ENCODE assay signal across 12 cellular contexts in genomic region chr10:132412316-132413192, GRCh38. TPM values are rescaled to one million over a fixed set of nuclear protein-coding genes. Genes with fewer than 3 reads are reported as not detected.
DNase-seq lines count a peak whose midpoint lies in the region; ATAC-seq and TF ChIP-seq lines count a peak whose summit lies in the region.
"Had no signal": no experiment of that assay in that cellular context is flagged by ENCODE, and none has a peak within 500 bp of the region (broad histone marks: within the 10 kb centered on the region; RNA-seq: fewer than 3 reads in every experiment).

No MANE protein-coding gene starts in this region.

- BruUV-seq in MCF 10A (replicated peaks; lab: Mats Ljungman, UMichigan): no TSS peak

- no peak overlapping the region for H3K27ac Mint-ChIP-seq in MCF 10A (ENCODE audit: low read depth, unreplicated experiment)
- H3K27ac Mint-ChIP-seq: activated naive CD4-positive, alpha-beta T cell treated with anti-CD3 and anti-CD28 coated beads, Interleukin-2, amount 50 U/mL, for 24 hours had no signal

- POLR2A ChIA-PET in MCF 10A (lab: Yijun Ruan, JAX): interaction anchor here (0.5 to 1.0 kb wide), 2 partner anchors 9 to 845 kb away, joined by 3 read pairs; no protein-coding TSS in a partner anchor

- H3K9me3 ChIP-seq in breast epithelium: no peaks in the 10 kb centered on the region
- H3K9me3 ChIP-seq in esophagus muscularis mucosa: no peaks in the 10 kb centered on the region
- no peaks in the 10 kb centered on the region for H3K9me3 ChIP-seq in neutrophil
- H3K9me3 ChIP-seq in upper lobe of right lung: no peaks in the 10 kb centered on the region

- H3K27me3 Mint-ChIP-seq in MCF 10A (ENCODE audit: insufficient read depth, unreplicated experiment): no peaks in the 10 kb centered on the region
- H3K27me3 Mint-ChIP-seq: activated naive CD4-positive, alpha-beta T cell treated with anti-CD3 and anti-CD28 coated beads, Interleukin-2, amount 50 U/mL, for 24 hours had no signal

- CTCF ChIA-PET in MCF 10A (lab: Yijun Ruan, JAX): interaction anchor here (0.6 to 1.1 kb wide), 3 partner anchors 25 to 36 kb away, joined by 3 to 4 read pairs (median 3); no protein-coding TSS in a partner anchor

- no peaks in the 10 kb centered on the region for H3K9me3 Mint-ChIP-seq in MCF 10A (ENCODE audit: unreplicated experiment)
- H3K9me3 Mint-ChIP-seq: activated naive CD4-positive, alpha-beta T cell treated with anti-CD3 and anti-CD28 coated beads, Interleukin-2, amount 50 U/mL, for 24 hours had no signal

- intact Hi-C loops in breast epithelium (cut with DNase I; ENCODE audit: low total_unique reads) (no loop called here), MCF 10A (cut with micrococcal nuclease) (no loop called here), esophagus muscularis mucosa (cut with DNase I) (no loop called here), upper lobe of right lung (cut with DNase I) (no loop called here)

- ATAC-seq in upper lobe of right lung: no peak
- ATAC-seq in esophagus mucosa: no peak

- H3K4me1 Mint-ChIP-seq in MCF 10A (ENCODE audit: insufficient read depth, unreplicated experiment): peaks cover 17% of the 10 kb centered on the region

- no peak for TF ChIP-seq CTCF in breast epithelium (IDR thresholded peaks at IDR 0.05)
- TF ChIP-seq CTCF in MCF 10A (IDR thresholded peaks at IDR 0.05; ENCODE audit: unreplicated experiment): no peak
- TF ChIP-seq CTCF in esophagus muscularis mucosa (IDR thresholded peaks at IDR 0.05): no peak
- no peak for TF ChIP-seq CTCF in neutrophil (IDR thresholded peaks at IDR 0.05)
- TF ChIP-seq CTCF in upper lobe of right lung (IDR thresholded peaks at IDR 0.05): no peak

- DNase-seq in breast epithelium (ENCODE audit: low spot score in 2 of 2): peak in 1 of 2 donors; percentile 72
- no peak for DNase-seq in MCF 10A (ENCODE audit: unreplicated experiment)
- no peak for DNase-seq in esophagus muscularis mucosa (ENCODE audit: extremely low spot score)
- peak; percentile 68 for DNase-seq in upper lobe of right lung
- no peak for DNase-seq in activated CD4-positive, alpha-beta T cell treated with anti-CD3 and anti-CD28 coated beads, Interleukin-2, amount 50 U/mL, for 1 hour
- no peak for DNase-seq in stimulated activated CD4-positive, alpha-beta T cell treated with anti-CD3 and anti-CD28 coated beads, Interleukin-4, amount 100 ng/mL, for 4 hours
- DNase-seq: KBM-7; SHP77; stimulated activated CD8-positive, alpha-beta memory T cell treated with anti-CD3 and anti-CD28 coated beads, Interleukin-4, amount 100 ng/mL, for 48 hours had no signal

- no peak overlapping the region for H3K4me3 Mint-ChIP-seq in MCF 10A (ENCODE audit: unreplicated experiment)
- H3K4me3 Mint-ChIP-seq: activated naive CD4-positive, alpha-beta T cell treated with anti-CD3 and anti-CD28 coated beads, Interleukin-2, amount 50 U/mL, for 24 hours had no signal

- H3K27me3 ChIP-seq in breast epithelium (no peaks in the 10 kb centered on the region), esophagus muscularis mucosa (no peaks in the 10 kb centered on the region), neutrophil (no peaks in the 10 kb centered on the region), upper lobe of right lung (no peaks in the 10 kb centered on the region)

- TF ChIP-seq EP300 in esophagus muscularis mucosa (IDR thresholded peaks at IDR 0.05): no peak

- no peaks in the 10 kb centered on the region for H3K36me3 ChIP-seq in breast epithelium
- peaks cover 0 to 7% (median 2%) of the 10 kb centered on the region in 4 donors for H3K36me3 ChIP-seq in esophagus muscularis mucosa
- H3K36me3 ChIP-seq in neutrophil: no peaks in the 10 kb centered on the region
- no peaks in the 10 kb centered on the region for H3K36me3 ChIP-seq in upper lobe of right lung

- H3K27ac ChIP-seq in breast epithelium: peak overlapping the region; percentile 81 to 97
- H3K27ac ChIP-seq in esophagus muscularis mucosa (replicated peaks in 1 of 4): peak overlapping the region; percentile 76 to 85 (median 81)
- H3K27ac ChIP-seq in neutrophil: peak overlapping the region; percentile 13
- H3K27ac ChIP-seq in upper lobe of right lung: peak overlapping the region; percentile 67

- no peak overlapping the region for H3K4me3 ChIP-seq in breast epithelium
- no peak overlapping the region for H3K4me3 ChIP-seq in esophagus muscularis mucosa
- H3K4me3 ChIP-seq in neutrophil (ENCODE audit: low read depth in 1 of 2, low read length in 1 of 2): no peak overlapping the region
- no peak overlapping the region for H3K4me3 ChIP-seq in upper lobe of right lung

- H3K36me3 Mint-ChIP-seq in MCF 10A (ENCODE audit: insufficient read depth, unreplicated experiment): peaks cover 15% of the 10 kb centered on the region

- TF ChIP-seq POLR2A in breast epithelium (IDR thresholded peaks at IDR 0.05): no peak
- no peak for TF ChIP-seq POLR2A in esophagus muscularis mucosa (IDR thresholded peaks at IDR 0.05; ENCODE audit: low read depth)

- H3K4me1 ChIP-seq in breast epithelium (peaks cover 2 to 34% of the 10 kb centered on the region in 2 donors), esophagus muscularis mucosa (peaks cover 53 to 94% (median 90%) of the 10 kb centered on the region in 4 donors), neutrophil (ENCODE audit: control insufficient read depth in 1 of 2, insufficient read depth in 1 of 2, low read depth in 1 of 2, low read length in 1 of 2) (peaks cover 32 to 42% of the 10 kb centered on the region in 2 experiments), upper lobe of right lung (peaks cover 54% of the 10 kb centered on the region)

- WGBS in esophagus muscularis mucosa: 85% methylated on average over 21 of the region's 29 CpGs

RNA-seq across cellular contexts. Expression of gene PWWP2B, which starts 15.6 kb away (rescaled TPM):
- total RNA-seq in breast epithelium (10 to 100 TPM; 10.7 to 15.5 (median 13.4) TPM), MCF 10A (2022) (10.0 and 13.0 TPM in 2 replicates), esophagus muscularis mucosa (10 to 100 TPM; 11.8 to 25.5 (median 14.3) TPM), upper lobe of right lung (26.0 TPM), esophagus mucosa (14.6 TPM)

Comparison
In these comparisons a context has a peak if more than half of its experiments do, and no peak if none do; other contexts are left out.
1. H3K27ac ChIP-seq: peak in every context shown above with its lines; median percentile 89 in breast epithelium; 81 in esophagus muscularis mucosa; 67 in upper lobe of right lung; 13 in neutrophil.